ENCODE assay signal across 29 cellular contexts in the genomic region with DNA sequence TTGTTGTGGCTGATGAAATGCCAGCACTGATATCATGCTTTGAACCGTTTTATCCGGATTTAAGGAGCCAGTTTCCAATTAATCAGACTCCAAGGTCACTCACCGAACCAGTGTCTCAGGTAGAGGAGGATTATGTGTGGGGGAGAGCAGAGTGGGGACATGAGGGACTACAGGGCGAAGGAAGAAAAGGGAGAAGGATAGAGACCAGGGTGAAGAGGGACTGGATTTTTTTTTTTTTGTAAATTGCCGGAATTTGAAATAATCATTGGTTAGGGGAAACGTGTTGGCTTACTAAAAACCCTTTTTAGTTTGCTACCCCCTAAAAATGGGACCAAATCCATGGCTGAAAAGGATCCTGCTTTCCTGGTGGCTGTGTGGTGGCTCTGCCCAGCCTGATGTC.
"Had no signal": no experiment of that assay in that cellular context is flagged by ENCODE, and none has a peak within 500 bp of the region (broad histone marks: within the 10 kb centered on the region; RNA-seq: fewer than 3 reads in every experiment).

No MANE protein-coding gene starts in this region.

- H3K9me3 ChIP-seq: body of pancreas, esophagus squamous epithelium, gastroesophageal sphincter, heart right ventricle had no signal

- DNase-seq: activated CD4-positive, alpha-beta T cell treated with anti-CD3 and anti-CD28 coated beads for 4 hours; activated CD4-positive, alpha-beta T cell treated with anti-CD3 and anti-CD28 coated beads, Interleukin-2, amount 50 U/mL, for 1 hour; activated CD4-positive, alpha-beta T cell treated with anti-CD3 and anti-CD28 coated beads, Interleukin-2, amount 50 U/mL, for 48 hours; activated CD4-positive, CD25-positive, alpha-beta regulatory T cell; activated CD4-positive, CD25-positive, alpha-beta regulatory T cell treated with anti-CD3 and anti-CD28 coated beads, Interleukin-2, amount 50 U/mL, for 72 hours; activated CD8-positive, alpha-beta memory T cell treated with anti-CD3 and anti-CD28 coated beads for 24 hours; activated CD8-positive, alpha-beta T cell treated with anti-CD3 and anti-CD28 coated beads for 36 hours; activated gamma-delta T cell; activated naive CD4-positive, alpha-beta T cell; activated naive CD4-positive, alpha-beta T cell treated with anti-CD3 and anti-CD28 coated beads, Interleukin-2, amount 10 ng/mL, durations not matched to agents 7 days and 5 days; activated T-cell treated with anti-CD3 and anti-CD28 coated beads, Interleukin-2, amount 50 U/mL, for 1 hour; activated T-cell treated with anti-CD3 and anti-CD28 coated beads, Interleukin-2, amount 50 U/mL, for 48 hours; amniotic stem cell; anterior cingulate cortex; body of pancreas; caudate nucleus; cortex of kidney; effector CD8-positive, alpha-beta T cell; esophagus squamous epithelium; foreskin melanocyte; heart right ventricle; T-helper 1 cell; T-helper 17 cell; T1000 had no signal

- H3K27ac Mint-ChIP-seq: activated CD8-positive, alpha-beta T cell treated with anti-CD3 and anti-CD28 coated beads for 36 hours; activated naive CD4-positive, alpha-beta T cell treated with anti-CD3 and anti-CD28 coated beads, Interleukin-2, amount 10 ng/mL, durations not matched to agents 7 days and 5 days; activated naive CD8-positive, alpha-beta T cell; activated T-helper 1 cell treated with anti-CD3 and anti-CD28 coated beads, Interleukin-12 subunit alpha, Interleukin-12 subunit beta, Interleukin-2, Interleukin-4 antibody, amounts not matched to agents 30 ng/mL and 10 ng/mL and 1 ng/mL, durations not matched to agents 14 hours and 24 hours and 36 hours; T-helper 17 cell; T-helper 2 cell treated with Interferon-gamma antibody and Interleukin-4, amounts not matched to agents 5 μg/mL and 100 μg/mL, for 36 hours had no signal

- H3K36me3 ChIP-seq: esophagus squamous epithelium, gastroesophageal sphincter, heart right ventricle had no signal

- H3K4me3 Mint-ChIP-seq: activated CD8-positive, alpha-beta T cell treated with anti-CD3 and anti-CD28 coated beads for 36 hours; activated naive CD4-positive, alpha-beta T cell treated with anti-CD3 and anti-CD28 coated beads, Interleukin-2, amount 10 ng/mL, durations not matched to agents 7 days and 5 days; activated naive CD8-positive, alpha-beta T cell; activated T-helper 1 cell treated with anti-CD3 and anti-CD28 coated beads, Interleukin-12 subunit alpha, Interleukin-12 subunit beta, Interleukin-2, Interleukin-4 antibody, amounts not matched to agents 30 ng/mL and 10 ng/mL and 1 ng/mL, durations not matched to agents 14 hours and 24 hours and 36 hours; T-helper 17 cell; T-helper 2 cell treated with Interferon-gamma antibody and Interleukin-4, amounts not matched to agents 5 μg/mL and 100 μg/mL, for 36 hours had no signal

- H3K27me3 Mint-ChIP-seq: activated CD8-positive, alpha-beta T cell treated with anti-CD3 and anti-CD28 coated beads for 36 hours; activated naive CD8-positive, alpha-beta T cell; T-helper 17 cell had no signal

- H3K36me3 Mint-ChIP-seq: activated naive CD4-positive, alpha-beta T cell treated with anti-CD3 and anti-CD28 coated beads, Interleukin-2, amount 10 ng/mL, durations not matched to agents 7 days and 5 days; activated naive CD8-positive, alpha-beta T cell had no signal

- H3K27me3 ChIP-seq: body of pancreas, gastroesophageal sphincter had no signal

- H3K4me3 ChIP-seq: body of pancreas, esophagus squamous epithelium, gastroesophageal sphincter, heart right ventricle had no signal

- H3K27ac ChIP-seq: body of pancreas, epithelial cell of prostate, esophagus squamous epithelium, gastroesophageal sphincter, heart right ventricle had no signal

- H3K4me1 Mint-ChIP-seq: activated naive CD4-positive, alpha-beta T cell treated with anti-CD3 and anti-CD28 coated beads, Interleukin-2, amount 10 ng/mL, durations not matched to agents 7 days and 5 days; T-helper 17 cell had no signal

- H3K4me1 ChIP-seq: body of pancreas, esophagus squamous epithelium had no signal

- H3K9me3 Mint-ChIP-seq: activated CD8-positive, alpha-beta T cell treated with anti-CD3 and anti-CD28 coated beads for 36 hours; activated naive CD4-positive, alpha-beta T cell treated with anti-CD3 and anti-CD28 coated beads, Interleukin-2, amount 10 ng/mL, durations not matched to agents 7 days and 5 days; activated T-helper 1 cell treated with anti-CD3 and anti-CD28 coated beads, Interleukin-12 subunit alpha, Interleukin-12 subunit beta, Interleukin-2, Interleukin-4 antibody, amounts not matched to agents 30 ng/mL and 10 ng/mL and 1 ng/mL, durations not matched to agents 14 hours and 24 hours and 36 hours; T-helper 2 cell treated with Interferon-gamma antibody and Interleukin-4, amounts not matched to agents 5 μg/mL and 100 μg/mL, for 36 hours had no signal
